In genomic region chr6:42431356-42431755, GRCh38 we compare ENCODE assay signal across 23 cellular contexts.
"Had no signal": no experiment of that assay in that cellular context is flagged by ENCODE, and none has a peak within 500 bp of the region (broad histone marks: within the 10 kb centered on the region; RNA-seq: fewer than 3 reads in every experiment).

No MANE protein-coding gene starts in this region.

- H3K27ac ChIP-seq: body of pancreas, colonic mucosa, esophagus muscularis mucosa, psoas muscle, right lobe of liver, tibial nerve, vagina had no signal

- H3K9me3 ChIP-seq: colonic mucosa, psoas muscle, vagina had no signal

- H3K4me3 Mint-ChIP-seq: activated naive CD4-positive, alpha-beta T cell treated with anti-CD3 and anti-CD28 coated beads, Interleukin-2, amount 50 U/mL, for 24 hours; activated T-cell treated with anti-CD3 and anti-CD28 coated beads, Interleukin-2, amount 50 U/mL, for 4 hours; memory B cell; natural killer cell treated with Interleukin-12 subunit alpha and Interleukin-12 subunit beta and Interleukin-15 and Interleukin-18, amount 100 ng/mL, for 72 hours; T-helper 2 cell treated with Interferon-gamma antibody and Interleukin-4, amounts not matched to agents 5 μg/mL and 100 μg/mL, for 36 hours had no signal

- H3K27ac Mint-ChIP-seq: activated naive CD4-positive, alpha-beta T cell treated with anti-CD3 and anti-CD28 coated beads, Interleukin-2, amount 50 U/mL, for 24 hours; memory B cell; T-helper 2 cell treated with Interferon-gamma antibody and Interleukin-4, amounts not matched to agents 5 μg/mL and 100 μg/mL, for 36 hours had no signal

- H3K36me3 ChIP-seq: colonic mucosa, esophagus muscularis mucosa, right lobe of liver had no signal

- H3K27me3 ChIP-seq: body of pancreas, colonic mucosa, esophagus muscularis mucosa, right lobe of liver, tibial nerve, vagina had no signal

- H3K4me3 ChIP-seq: body of pancreas, colonic mucosa, esophagus muscularis mucosa, psoas muscle, right lobe of liver, smooth muscle cell, tibial nerve, vagina had no signal

- DNase-seq: activated CD4-positive, alpha-beta T cell treated with anti-CD3 and anti-CD28 coated beads, Interleukin-2, amount 50 U/mL, for 4 hours; activated CD4-positive, CD25-positive, alpha-beta regulatory T cell treated with anti-CD3 and anti-CD28 coated beads, Interleukin-2, amount 50 U/mL, for 72 hours; activated effector memory CD4-positive, alpha-beta T cell treated with anti-CD3 and anti-CD28 coated beads, Interleukin-2, amount 50 U/mL, for 16 hours; activated T-cell treated with anti-CD3 and anti-CD28 coated beads, Interleukin-2, amount 50 U/mL, for 4 hours; amniotic stem cell; body of pancreas; central memory CD4-positive, alpha-beta T cell; colonic mucosa; effector CD4-positive, alpha-beta T cell; left ventricle myocardium superior; psoas muscle; right lobe of liver; stimulated activated CD4-positive, alpha-beta T cell treated with anti-CD3 and anti-CD28 coated beads, Interleukin-4, amount 100 ng/mL, for 4 hours; stimulated activated naive CD4-positive, alpha-beta T cell treated with Interleukin-2 at 50 U/mL for 16 hours; substantia nigra had no signal

- H3K27me3 Mint-ChIP-seq: activated naive CD4-positive, alpha-beta T cell treated with anti-CD3 and anti-CD28 coated beads, Interleukin-2, amount 50 U/mL, for 24 hours; memory B cell; natural killer cell treated with Interleukin-12 subunit alpha and Interleukin-12 subunit beta and Interleukin-15 and Interleukin-18, amount 100 ng/mL, for 72 hours had no signal

- H3K4me1 ChIP-seq: psoas muscle had no signal

- H3K4me2 ChIP-seq: smooth muscle cell had no signal

- ATAC-seq: activated T-cell treated with anti-CD3 and anti-CD28 coated beads, Interleukin-2, amount 50 U/mL, for 4 hours; body of pancreas; left ventricle myocardium superior; natural killer cell treated with Interleukin-12 subunit alpha and Interleukin-12 subunit beta and Interleukin-15 and Interleukin-18, amount 100 ng/mL, for 72 hours; psoas muscle; right lobe of liver had no signal
